Comparison of ENCODE assay signal across 17 cellular contexts in the genomic region with DNA sequence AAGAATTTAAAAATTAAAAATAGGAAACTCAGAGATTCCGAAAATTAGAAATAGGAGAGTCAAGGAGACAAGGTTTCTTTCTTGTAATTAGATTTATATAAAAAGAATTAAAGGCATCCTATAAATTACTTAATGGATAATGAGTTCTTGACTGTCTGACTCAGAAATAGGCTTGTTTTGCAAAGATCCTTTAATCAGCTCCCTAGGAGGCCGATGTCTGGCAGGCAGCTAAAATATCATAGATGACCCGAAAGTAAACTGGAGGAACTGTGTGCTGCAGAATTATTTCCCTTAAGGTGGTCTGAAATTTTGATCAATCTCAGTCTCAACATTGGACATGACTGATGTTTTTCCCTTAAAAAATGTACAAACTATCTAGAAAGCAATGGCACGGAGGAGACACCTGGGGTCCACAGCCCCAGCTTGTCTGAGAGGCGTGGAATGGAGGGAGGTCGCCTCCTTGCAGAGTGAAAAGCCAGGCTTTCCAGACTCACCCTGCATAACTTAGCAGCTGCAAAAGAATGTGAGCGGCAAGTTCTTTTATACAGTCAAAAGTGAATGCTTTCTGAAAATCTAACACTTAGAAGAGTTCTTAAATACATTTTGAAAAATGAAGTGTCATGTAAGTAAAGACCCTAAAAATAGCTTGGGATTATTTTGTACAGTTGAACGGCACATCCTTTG. TPM values are rescaled to one million over a fixed set of nuclear protein-coding genes. Genes with fewer than 3 reads are reported as not detected.
A peak's percentile ranks its signal among the peaks of the same experiment; 100 is the strongest.
DNase-seq lines count a peak whose midpoint lies in the region; ATAC-seq and TF ChIP-seq lines count a peak whose summit lies in the region.
"Had no signal": no experiment of that assay in that cellular context is flagged by ENCODE, and none has a peak within 500 bp of the region (broad histone marks: within the 10 kb centered on the region; RNA-seq: fewer than 3 reads in every experiment).

No MANE protein-coding gene starts in this region.

- TF ChIP-seq CTCF in brain (conservative IDR thresholded peaks at IDR 0.05) (no peak), gastrocnemius medialis (IDR thresholded peaks at IDR 0.05 in 4 of 5, conservative IDR thresholded peaks at IDR 0.05 in 1 of 5) (no peak), GM13976 (IDR thresholded peaks at IDR 0.05; ENCODE audit: borderline replicate concordance, control extremely low read depth, extremely low read depth, insufficient read depth, missing control alignments) (no peak), BE2C (IDR thresholded peaks at IDR 0.05; ENCODE audit: low read depth, low read length) (no peak), Peyer's patch (IDR thresholded peaks at IDR 0.05) (no peak)

- in situ Hi-C loops in gastrocnemius medialis (cut with MboI; ENCODE audit: low sequenced_read_pairs in 4 of 4): no loop called here
- in situ Hi-C loops in GM13976 (cut with MboI; ENCODE audit: low sequenced_read_pairs, unreplicated experiment): no loop called here

- H3K27ac ChIP-seq in HUES64 (ENCODE audit: low read depth, low read length) (peak overlapping the region; percentile 77), gastrocnemius medialis (peak overlapping the region; percentile 14 to 38 (median 33)), Peyer's patch (no peak overlapping the region)
- H3K27ac ChIP-seq: prostate gland had no signal

- H3K9me3 Mint-ChIP-seq in brain: peaks cover 0 to 4% (median 0%) of the 10 kb centered on the region in 5 experiments
- H3K9me3 Mint-ChIP-seq: activated CD4-positive, alpha-beta T cell treated with anti-CD3 and anti-CD28 coated beads, Interleukin-2, amount 10 ng/mL, durations not matched to agents 24 days and 14 days had no signal

- intact Hi-C loops in gastrocnemius medialis (cut with DNase I; ENCODE audit: low total_unique reads): no loop called here

- H3K27me3 ChIP-seq in HUES64 (ENCODE audit: insufficient read depth, low read length) (no peaks in the 10 kb centered on the region), gastrocnemius medialis (no peaks in the 10 kb centered on the region), BE2C (no peaks in the 10 kb centered on the region), Peyer's patch (no peaks in the 10 kb centered on the region)

- H3K36me3 ChIP-seq in HUES64 (ENCODE audit: insufficient read depth, low read length): no peaks in the 10 kb centered on the region
- no peaks in the 10 kb centered on the region for H3K36me3 ChIP-seq in gastrocnemius medialis
- no peaks in the 10 kb centered on the region; the same call in 1 of the 2 replicates for H3K36me3 ChIP-seq in BE2C
- no peaks in the 10 kb centered on the region for H3K36me3 ChIP-seq in Peyer's patch
- H3K36me3 ChIP-seq: prostate gland had no signal

- peaks cover 14% of the 10 kb centered on the region for H3K36me3 Mint-ChIP-seq in brain

- peak overlapping the region in 3 of 5 experiments; percentile 9 to 56 (median 11) for H3K4me3 Mint-ChIP-seq in brain
- H3K4me3 Mint-ChIP-seq: activated CD4-positive, alpha-beta T cell treated with anti-CD3 and anti-CD28 coated beads, Interleukin-2, amount 10 ng/mL, durations not matched to agents 24 days and 14 days; activated naive CD4-positive, alpha-beta T cell treated with anti-CD3 and anti-CD28 coated beads, Interleukin-2, amount 50 U/mL, for 24 hours had no signal

- no peak for ATAC-seq in gastrocnemius medialis

- H3K4me1 ChIP-seq in HUES64 (ENCODE audit: insufficient read depth, low read length) (peaks cover 25% of the 10 kb centered on the region), gastrocnemius medialis (peaks cover 67 to 78% of the 10 kb centered on the region in 2 donors), BE2C (no peaks in the 10 kb centered on the region; the same call in 1 of the 2 replicates), Peyer's patch (peaks cover 0 to 5% (median 0%) of the 10 kb centered on the region in 4 donors)
- H3K4me1 ChIP-seq: prostate gland had no signal

- peaks cover 45% of the 10 kb centered on the region for H3K4me1 Mint-ChIP-seq in brain

- H3K27ac Mint-ChIP-seq in brain: peak overlapping the region in 3 of 5 experiments; percentile 69 to 88 (median 72)
- H3K27ac Mint-ChIP-seq: activated CD4-positive, alpha-beta T cell treated with anti-CD3 and anti-CD28 coated beads, Interleukin-2, amount 10 ng/mL, durations not matched to agents 24 days and 14 days; activated naive CD4-positive, alpha-beta T cell treated with anti-CD3 and anti-CD28 coated beads, Interleukin-2, amount 50 U/mL, for 24 hours had no signal

- no peak overlapping the region for H3K9ac ChIP-seq in HUES64 (ENCODE audit: low read depth, low read length)

- DNase-seq in iris pigment epithelial cell (ENCODE audit: low read depth): peak; percentile 62
- DNase-seq in gastrocnemius medialis: no peak
- DNase-seq in GM13976 (ENCODE audit: low spot score): no peak
- no peak for DNase-seq in BE2C
- no peak for DNase-seq in Peyer's patch
- DNase-seq in Kasumi-1 (lab: John Stamatoyannopoulos, UW): no peak
- DNase-seq: activated CD4-positive, alpha-beta T cell treated with anti-CD3 and anti-CD28 coated beads, Interleukin-2, amount 10 ng/mL, durations not matched to agents 24 days and 14 days; C1 segment of cervical spinal cord; DMS153; Karpas-422; kidney; NCI-H1436; SIG-M5 had no signal

- H3K9me3 ChIP-seq in HUES64 (ENCODE audit: insufficient read depth, low read depth, low read length): no peaks in the 10 kb centered on the region
- H3K9me3 ChIP-seq in gastrocnemius medialis: no peaks in the 10 kb centered on the region
- H3K9me3 ChIP-seq in BE2C: no peaks in the 10 kb centered on the region
- H3K9me3 ChIP-seq in Peyer's patch: no peaks in the 10 kb centered on the region
- H3K9me3 ChIP-seq: prostate gland had no signal

- TF ChIP-seq POLR2A in gastrocnemius medialis (IDR thresholded peaks at IDR 0.05) (no peak), Peyer's patch (IDR thresholded peaks at IDR 0.05) (no peak)

- 71% methylated on average over 6 of the region's 8 CpGs for WGBS in HUES64

- H3K4me3 ChIP-seq in HUES64 (ENCODE audit: low read length) (no peak overlapping the region), gastrocnemius medialis (no peak overlapping the region), BE2C (ENCODE audit: low read depth, low read length) (no peak overlapping the region), Peyer's patch (no peak overlapping the region)
- H3K4me3 ChIP-seq: prostate gland had no signal

- no peaks in the 10 kb centered on the region for H3K27me3 Mint-ChIP-seq in brain
- H3K27me3 Mint-ChIP-seq: activated CD4-positive, alpha-beta T cell treated with anti-CD3 and anti-CD28 coated beads, Interleukin-2, amount 10 ng/mL, durations not matched to agents 24 days and 14 days; activated naive CD4-positive, alpha-beta T cell treated with anti-CD3 and anti-CD28 coated beads, Interleukin-2, amount 50 U/mL, for 24 hours had no signal

RNA-seq across cellular contexts. Expression of a gene that starts 44.7 kb away (rescaled TPM):
- 2.5 TPM for polyA plus RNA-seq in HUES64 (2013, experiment 1 of 2)
- polyA plus RNA-seq in HUES64 (2013, experiment 2 of 2): 4.7 TPM
- 11.7 TPM for polyA plus RNA-seq in brain (ENCODE audit: insufficient read depth, low read depth, low replicate concordance)
- total RNA-seq in gastrocnemius medialis (10 to 100 TPM; 47.9 to 92.0 (median 71.3) TPM), Peyer's patch (10 to 100 TPM; 27.0 to 44.6 (median 36.3) TPM)
- polyA plus RNA-seq in BE2C (2012; ENCODE audit: insufficient read depth, insufficient read length, low read depth): 20.9 TPM

Comparison
In these comparisons a context has a peak if more than half of its experiments do, and no peak if none do; other contexts are left out.
1. H3K27ac ChIP-seq: peak in HUES64 (single experiment) and gastrocnemius medialis (4 of 4); none in Peyer's patch (0 of 4).